In the genomic region with DNA sequence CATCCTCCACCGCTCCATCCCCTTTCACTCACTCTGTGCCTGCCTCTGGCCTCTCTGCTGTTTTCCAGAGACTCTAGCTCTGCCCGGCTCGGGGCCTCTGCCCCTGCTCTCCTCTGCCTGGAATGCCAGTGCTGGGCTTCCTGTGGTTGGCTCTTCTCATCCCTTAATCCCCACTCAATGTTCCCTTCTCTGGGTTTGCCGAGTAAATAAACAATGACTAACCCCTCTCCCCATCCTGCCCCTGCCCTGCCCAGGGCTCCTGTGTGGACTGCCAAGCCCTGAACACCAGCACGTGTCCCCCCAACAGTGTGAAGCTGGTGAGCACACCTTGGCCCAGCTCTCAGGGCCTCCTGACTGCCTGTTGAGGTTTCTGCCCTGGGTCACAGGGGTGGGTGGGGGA, we compare ENCODE assay signal across 16 cellular contexts. TPM values are rescaled to one million over a fixed set of nuclear protein-coding genes. Genes with fewer than 3 reads are reported as not detected.
DNase-seq lines count a peak whose midpoint lies in the region; ATAC-seq and TF ChIP-seq lines count a peak whose summit lies in the region.
"Had no signal": no experiment of that assay in that cellular context is flagged by ENCODE, and none has a peak within 500 bp of the region (broad histone marks: within the 10 kb centered on the region; RNA-seq: fewer than 3 reads in every experiment).

No MANE protein-coding gene starts in this region.

- intact Hi-C loops in vagina (cut with DNase I), result no loop called here

- H3K27ac ChIP-seq in vagina, result no peak overlapping the region
- H3K27ac ChIP-seq: adrenal gland, BLaER1, heart right ventricle, left ventricle myocardium inferior had no signal

- ATAC-seq in HG03097 (IDR thresholded peaks at IDR 0.05; ENCODE audit: low FRiP score, unreplicated experiment) (no peak), HG03521 (IDR thresholded peaks at IDR 0.05; ENCODE audit: unreplicated experiment) (no peak)
- ATAC-seq: stimulated activated effector memory CD8-positive, alpha-beta T cell treated with anti-CD3 and anti-CD28 coated beads, Interleukin-12 subunit alpha, Interleukin-12 subunit beta, amount 100 ng/mL, for 72 hours had no signal

- no peak overlapping the region for H3K4me3 ChIP-seq in AG10803 (ENCODE audit: low read length)
- no peak overlapping the region for H3K4me3 ChIP-seq in astrocyte of the spinal cord (ENCODE audit: low read depth, low read length)
- H3K4me3 ChIP-seq in vagina, result no peak overlapping the region
- H3K4me3 ChIP-seq: adrenal gland, BLaER1, heart right ventricle, left ventricle myocardium inferior had no signal

- no peaks in the 10 kb centered on the region for H3K4me1 ChIP-seq in vagina
- H3K4me1 ChIP-seq: adrenal gland, heart right ventricle, left ventricle myocardium inferior had no signal

- TF ChIP-seq CTCF in AG10803 (conservative IDR thresholded peaks at IDR 0.05; ENCODE audit: low read length) (no peak), astrocyte of the spinal cord (IDR thresholded peaks at IDR 0.05; ENCODE audit: low read depth, low read length) (no peak), vagina (IDR thresholded peaks at IDR 0.05) (no peak)

- DNase-seq in AG10803 (ENCODE audit: low read depth) (peak; percentile 20), HS-5 (ENCODE audit: low read depth) (peak; percentile 19), astrocyte of the spinal cord (ENCODE audit: low read depth, low spot score) (peak; percentile 54), kidney tubule cell (ENCODE audit: low spot score) (peak; percentile 22), vagina (ENCODE audit: extremely low spot score in 2 of 2) (no peak), pons (ENCODE audit: low spot score) (no peak)
- DNase-seq: activated B cell treated with CpG ODN at 0.5 μM for 24 hours, adrenal gland, heart right ventricle, left ventricle myocardium inferior, NCI-H446 treated with DMSO at 0.1 percent for 48 hours, nucleus accumbens had no signal

- in situ Hi-C loops in astrocyte of the spinal cord (cut with HindIII; ENCODE audit: low sequenced_read_pairs), result no loop called here

- H3K36me3 ChIP-seq in vagina, result no peaks in the 10 kb centered on the region
- H3K36me3 ChIP-seq: BLaER1 had no signal

- no peak for TF ChIP-seq POLR2A in vagina (IDR thresholded peaks at IDR 0.05)

- no peaks in the 10 kb centered on the region for H3K9me3 ChIP-seq in vagina
- H3K9me3 ChIP-seq: adrenal gland, BLaER1, heart right ventricle, left ventricle myocardium inferior had no signal

- H3K27me3 ChIP-seq in vagina, result no peaks in the 10 kb centered on the region
- H3K27me3 ChIP-seq: adrenal gland, BLaER1, heart right ventricle had no signal

RNA-seq across cellular contexts. Expression of a gene that starts 12.2 kb away (rescaled TPM):
- total RNA-seq in vagina, result 124 TPM

RNA-seq across cellular contexts. Expression of a gene that starts 26.3 kb away (rescaled TPM):
- total RNA-seq in vagina, result 63.3 TPM

RNA-seq across cellular contexts. Expression of a gene that starts 29.0 kb away (rescaled TPM):
- 1.2 TPM for total RNA-seq in vagina

RNA-seq across cellular contexts. Expression of a gene that starts 52.0 kb away (rescaled TPM):
- 103 TPM for total RNA-seq in vagina

RNA-seq across cellular contexts. Expression of a gene that starts 53.5 kb away (rescaled TPM):
- 1.7 TPM for total RNA-seq in vagina
- total RNA-seq: activated B cell treated with CpG ODN at 0.5 μM for 24 hours had no signal

Comparison
In these comparisons a context has a peak if more than half of its experiments do, and no peak if none do; other contexts are left out.
1. DNase-seq: peak in AG10803 (single experiment), HS-5 (single experiment), astrocyte of the spinal cord (single experiment) and kidney tubule cell (single experiment); none in vagina (0 of 2) and pons (single experiment).